In genomic region chr6:43269273-43270007, GRCh38 we compare ENCODE assay signal across 9 cellular contexts. TPM values are rescaled to one million over a fixed set of nuclear protein-coding genes. Genes with fewer than 3 reads are reported as not detected.
DNase-seq lines count a peak whose midpoint lies in the region; ATAC-seq and TF ChIP-seq lines count a peak whose summit lies in the region.
"Had no signal": no experiment of that assay in that cellular context is flagged by ENCODE, and none has a peak within 500 bp of the region (broad histone marks: within the 10 kb centered on the region; RNA-seq: fewer than 3 reads in every experiment).

No MANE protein-coding gene starts in this region.

- peak overlapping the region; percentile 11; the same call in 1 of the 2 replicates for H3K4me3 ChIP-seq in GM12865 (ENCODE audit: low read depth, low read length)
- peak overlapping the region; percentile 16 for H3K4me3 ChIP-seq in epithelial cell of esophagus (ENCODE audit: low read length)
- H3K4me3 ChIP-seq: lung had no signal

- DNase-seq in GM12865 (ENCODE audit: low read depth) (no peak), epithelial cell of esophagus (ENCODE audit: low read depth) (no peak), omental fat pad (ENCODE audit: low spot score) (no peak), KG1 (lab: John Stamatoyannopoulos, UW) (no peak), ureter (ENCODE audit: low spot score) (no peak)
- peak; percentile 31 for DNase-seq in activated CD4-positive, alpha-beta T cell treated with anti-CD3 and anti-CD28 coated beads, Interleukin-2, amount 10 ng/mL, durations not matched to agents 7 days and 5 days

- peaks cover 45% of the 10 kb centered on the region for H3K27me3 Mint-ChIP-seq in activated CD4-positive, alpha-beta T cell treated with anti-CD3 and anti-CD28 coated beads, Interleukin-2, amount 10 ng/mL, durations not matched to agents 7 days and 5 days

- no peak for TF ChIP-seq CTCF in GM12865 (IDR thresholded peaks at IDR 0.05; ENCODE audit: insufficient read depth, low read depth, low read length, missing control alignments)
- TF ChIP-seq CTCF in epithelial cell of esophagus (IDR thresholded peaks at IDR 0.05; ENCODE audit: insufficient read depth, low read depth, low read length, missing control alignments): no peak
- no peak for TF ChIP-seq CTCF in omental fat pad (IDR thresholded peaks at IDR 0.05)

- peak; percentile 53 for ATAC-seq in omental fat pad (ENCODE audit: low FRiP score)
- no peak for ATAC-seq in HG03520 (IDR thresholded peaks at IDR 0.05; ENCODE audit: unreplicated experiment)
- no peak for ATAC-seq in HG03159 (IDR thresholded peaks at IDR 0.05; ENCODE audit: unreplicated experiment)

- H3K4me3 Mint-ChIP-seq in activated CD4-positive, alpha-beta T cell treated with anti-CD3 and anti-CD28 coated beads, Interleukin-2, amount 10 ng/mL, durations not matched to agents 7 days and 5 days: peak overlapping the region; percentile 54

- H3K4me1 Mint-ChIP-seq in activated CD4-positive, alpha-beta T cell treated with anti-CD3 and anti-CD28 coated beads, Interleukin-2, amount 10 ng/mL, durations not matched to agents 7 days and 5 days: peaks cover 5% of the 10 kb centered on the region

- H3K36me3 Mint-ChIP-seq in activated CD4-positive, alpha-beta T cell treated with anti-CD3 and anti-CD28 coated beads, Interleukin-2, amount 10 ng/mL, durations not matched to agents 7 days and 5 days (ENCODE audit: low read depth): no peaks in the 10 kb centered on the region

- CTCF ChIA-PET in activated CD4-positive, alpha-beta T cell treated with anti-CD3 and anti-CD28 coated beads, Interleukin-2, amount 10 ng/mL, durations not matched to agents 7 days and 5 days (lab: Charles Lee): interaction anchor here (0.6 to 3.7 kb wide), 5 partner anchors 7 to 237 kb away, joined by 3 to 9 read pairs (median 4); partner anchors contain the start of genes DNPH1 and TJAP1

- no peaks in the 10 kb centered on the region for H3K9me3 Mint-ChIP-seq in activated CD4-positive, alpha-beta T cell treated with anti-CD3 and anti-CD28 coated beads, Interleukin-2, amount 10 ng/mL, durations not matched to agents 7 days and 5 days

- H3K27ac Mint-ChIP-seq in activated CD4-positive, alpha-beta T cell treated with anti-CD3 and anti-CD28 coated beads, Interleukin-2, amount 10 ng/mL, durations not matched to agents 7 days and 5 days: no peak overlapping the region

- POLR2A ChIA-PET in activated CD4-positive, alpha-beta T cell treated with anti-CD3 and anti-CD28 coated beads, Interleukin-2, amount 10 ng/mL, durations not matched to agents 7 days and 5 days (lab: Charles Lee): interaction anchor here (0.6 kb wide), 1 partner anchor 110 kb away, joined by 4 read pairs; no protein-coding TSS in a partner anchor

RNA-seq across cellular contexts. Expression of gene TTBK1, which starts 26.2 kb away (rescaled TPM):
- under 1 TPM; 0.07 to 0.12 TPM for total RNA-seq in activated CD4-positive, alpha-beta T cell treated with anti-CD3 and anti-CD28 coated beads, Interleukin-2, amount 10 ng/mL, durations not matched to agents 7 days and 5 days
- total RNA-seq in omental fat pad (not detected), ureter (not detected)

RNA-seq across cellular contexts. Expression of gene SLC22A7, which starts 28.6 kb away (rescaled TPM):
- not detected for total RNA-seq in activated CD4-positive, alpha-beta T cell treated with anti-CD3 and anti-CD28 coated beads, Interleukin-2, amount 10 ng/mL, durations not matched to agents 7 days and 5 days
- total RNA-seq in omental fat pad (not detected), ureter (not detected)
- total RNA-seq: lung had no signal

RNA-seq across cellular contexts. Expression of gene CRIP3, which starts 39.2 kb away (rescaled TPM):
- total RNA-seq in activated CD4-positive, alpha-beta T cell treated with anti-CD3 and anti-CD28 coated beads, Interleukin-2, amount 10 ng/mL, durations not matched to agents 7 days and 5 days: under 1 TPM in 1 of 2 experiments, not detected in 1; 0.67 TPM
- total RNA-seq in omental fat pad (1 to 10 TPM in 1 of 4 donors, under 1 TPM in 2, not detected in 1; 0.84 to 7.9 (median 0.94) TPM), ureter (1.5 TPM)

RNA-seq across cellular contexts. Expression of gene DNPH1, which starts 40.2 kb away (rescaled TPM):
- 10 to 100 TPM; 36.7 to 48.6 TPM for total RNA-seq in activated CD4-positive, alpha-beta T cell treated with anti-CD3 and anti-CD28 coated beads, Interleukin-2, amount 10 ng/mL, durations not matched to agents 7 days and 5 days
- total RNA-seq in omental fat pad (10 to 100 TPM; 57.0 to 88.1 (median 74.7) TPM), ureter (42.8 TPM)
